ENCODE assay signal across 8 cellular contexts in the genomic region with DNA sequence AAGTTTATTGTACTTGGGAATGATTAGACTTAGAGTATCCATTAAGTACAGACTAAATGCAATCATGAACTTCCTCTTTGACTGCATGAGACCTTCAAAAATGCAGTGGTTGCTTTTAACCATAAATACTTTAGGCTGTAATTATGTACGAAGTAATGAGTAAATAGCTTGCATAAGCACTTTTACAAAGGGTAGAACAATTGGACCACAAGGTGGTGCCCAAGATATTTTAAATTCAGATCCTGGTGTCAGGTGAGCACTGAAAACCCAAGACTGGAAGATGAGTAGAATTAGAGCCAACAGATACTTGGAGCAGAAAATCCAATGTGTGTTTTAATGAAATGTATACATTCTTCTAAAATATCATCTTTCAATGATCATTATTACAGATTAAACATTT. TPM values are rescaled to one million over a fixed set of nuclear protein-coding genes. Genes with fewer than 3 reads are reported as not detected.
DNase-seq lines count a peak whose midpoint lies in the region; ATAC-seq, FAIRE-seq and TF ChIP-seq lines count a peak whose summit lies in the region.

No MANE protein-coding gene starts in this region.

- H3K9me3 Mint-ChIP-seq in activated T-cell treated with anti-CD3 and anti-CD28 coated beads, Interleukin-2, amount 50 U/mL, for 4 hours: no peaks in the 10 kb centered on the region

- H3K4me3 ChIP-seq in small intestine (ENCODE audit: low read depth in 1 of 2, low read length in 2 of 2): no peak overlapping the region

- no peaks in the 10 kb centered on the region for H3K36me3 Mint-ChIP-seq in activated T-cell treated with anti-CD3 and anti-CD28 coated beads, Interleukin-2, amount 50 U/mL, for 4 hours (ENCODE audit: insufficient read depth)

- H3K27me3 Mint-ChIP-seq in activated T-cell treated with anti-CD3 and anti-CD28 coated beads, Interleukin-2, amount 50 U/mL, for 4 hours (ENCODE audit: low read depth): peaks cover 14% of the 10 kb centered on the region

- H3K9me3 ChIP-seq in small intestine (ENCODE audit: control insufficient read depth, low read depth): no peaks in the 10 kb centered on the region

- no peaks in the 10 kb centered on the region for H3K27me3 ChIP-seq in small intestine (ENCODE audit: control insufficient read depth in 2 of 2, insufficient read depth in 2 of 2, low read length in 2 of 2)

- no peak for FAIRE-seq in small intestine (lab: Jason Lieb, UNC)

- WGBS in small intestine, 3 donors: 3 to 22% (median 11%) methylated on average over 1 of the region's 1 CpG

- no peak for ATAC-seq in activated T-cell treated with anti-CD3 and anti-CD28 coated beads, Interleukin-2, amount 50 U/mL, for 4 hours
- ATAC-seq in SK-N-SH treated with all-trans-retinoic acid at 6 μM for 48 hours: peak; percentile 82
- ATAC-seq in HG03108 (IDR thresholded peaks at IDR 0.05; ENCODE audit: unreplicated experiment): no peak

- H3K4me1 ChIP-seq in small intestine (ENCODE audit: control insufficient read depth in 2 of 2, insufficient read depth in 1 of 2, low read depth in 1 of 2, low read length in 1 of 2): no peaks in the 10 kb centered on the region

- no peak overlapping the region for H3K4me3 Mint-ChIP-seq in activated T-cell treated with anti-CD3 and anti-CD28 coated beads, Interleukin-2, amount 50 U/mL, for 4 hours

- H3K4me1 Mint-ChIP-seq in activated T-cell treated with anti-CD3 and anti-CD28 coated beads, Interleukin-2, amount 50 U/mL, for 4 hours (ENCODE audit: low read depth): peaks cover 6% of the 10 kb centered on the region

- H3K36me3 ChIP-seq in small intestine (ENCODE audit: control insufficient read depth in 2 of 2, insufficient read depth in 2 of 2, low read length in 2 of 2): no peaks in the 10 kb centered on the region

- H3K27ac ChIP-seq in small intestine (ENCODE audit: low read depth in 1 of 2, low read length in 1 of 2): no peak overlapping the region

- DNase-seq in activated T-cell treated with anti-CD3 and anti-CD28 coated beads for 4 hours: peak; percentile 5
- no peak for DNase-seq in activated T-cell treated with anti-CD3 and anti-CD28 coated beads, Interleukin-2, amount 50 U/mL, for 4 hours
- DNase-seq in NCI-H1105 (lab: John Stamatoyannopoulos, UW): peak; percentile 39
- peak; percentile 16 for DNase-seq in glomerular endothelial cell (ENCODE audit: extremely low read depth, low read depth, low spot score)
- peak; percentile 84 for DNase-seq in small intestine
- DNase-seq in retina: no peak

TF ChIP-seq in SK-N-SH treated with all-trans-retinoic acid at 6 μM for 48 hours, 23 proteins besides CTCF, POLR2A, EP300 and RAD21:
- TF ChIP-seq ZC3H10 (CRISPR knock-in tag; IDR thresholded peaks at IDR 0.05): no peak

RNA-seq across cellular contexts. Expression of a gene that starts 43.4 kb away (rescaled TPM):
- 1 to 10 TPM; 1.2 to 2.1 (median 1.6) TPM for total RNA-seq in activated T-cell treated with anti-CD3 and anti-CD28 coated beads, Interleukin-2, amount 50 U/mL, for 4 hours
- total RNA-seq in glomerular endothelial cell: 0.63 and 1.2 TPM in 2 replicates
- polyA plus RNA-seq in small intestine: 10 to 100 TPM; 17.9 to 43.5 (median 42.3) TPM

Comparison
In these comparisons a context has a peak if more than half of its experiments do, and no peak if none do; other contexts are left out.
1. DNase-seq: peak in activated T-cell treated with anti-CD3 and anti-CD28 coated beads for 4 hours (single experiment), NCI-H1105 (single experiment), glomerular endothelial cell (single experiment) and small intestine (single experiment); none in activated T-cell treated with anti-CD3 and anti-CD28 coated beads, Interleukin-2, amount 50 U/mL, for 4 hours (single experiment) and retina (single experiment).